Comparison of ENCODE assay signal across 34 cellular contexts in the genomic region with DNA sequence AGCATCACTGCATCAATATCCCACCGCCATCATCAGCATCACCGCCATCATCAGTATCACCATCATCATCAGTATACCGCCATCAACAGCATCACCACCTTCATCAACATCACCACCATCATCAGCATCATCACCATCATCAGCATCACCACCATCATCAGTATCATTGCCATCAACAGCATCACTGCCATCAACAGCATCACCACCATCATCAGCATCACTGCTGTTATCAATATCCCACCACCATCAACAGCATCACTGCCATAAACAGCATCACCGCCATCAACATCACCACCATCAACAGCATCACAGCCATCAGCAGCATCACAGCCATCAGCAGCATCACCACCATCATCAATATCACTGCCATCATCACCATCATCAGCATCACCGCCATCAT.
"Had no signal": no experiment of that assay in that cellular context is flagged by ENCODE, and none has a peak within 500 bp of the region (broad histone marks: within the 10 kb centered on the region; RNA-seq: fewer than 3 reads in every experiment).

No MANE protein-coding gene starts in this region.

- DNase-seq: colonic mucosa; effector CD8-positive, alpha-beta T cell; endodermal cell; foreskin keratinocyte; glutamatergic neuron; hypothalamus; immature natural killer cell; islet precursor cell; kidney glomerular epithelial cell; left colon; naive B cell; stimulated activated CD4-positive, alpha-beta T cell treated with anti-CD3 and anti-CD28 coated beads, Interleukin-12 subunit alpha, Interleukin-12 subunit beta, amount 100 ng/mL, for 4 hours; stimulated activated CD4-positive, alpha-beta T cell treated with anti-CD3 and anti-CD28 coated beads, Interleukin-1b, Interleukin-23, amount 100 ng/mL, for 48 hours; stimulated activated CD4-positive, alpha-beta T cell treated with anti-CD3 and anti-CD28 coated beads, Interleukin-4, amount 100 ng/mL, for 1 hour; stimulated activated CD8-positive, alpha-beta memory T cell treated with anti-CD3 and anti-CD28 coated beads, Interleukin-4, amount 100 ng/mL, for 48 hours; stimulated activated naive CD4-positive, alpha-beta T cell; stimulated activated naive CD8-positive, alpha-beta T cell treated with anti-CD3 and anti-CD28 coated beads, Interleukin-15, amount 100 ng/mL, for 72 hours; transverse colon; upper lobe of right lung had no signal

- H3K4me3 ChIP-seq: colonic mucosa, esophagus muscularis mucosa, gastroesophageal sphincter, lung, mucosa of descending colon, smooth muscle cell, suprapubic skin, transverse colon, upper lobe of right lung, vagina had no signal

- H2AFZ ChIP-seq: parathyroid adenoma had no signal

- H3K4me3 Mint-ChIP-seq: dendritic cell treated with granulocyte-macrophage colony-stimulating factor and Interleukin-4, amounts not matched to agents 40 ng/mL and 50 ng/mL, for 4 days; endodermal cell; immature natural killer cell; memory B cell; mesothelial cell of epicardium; naive B cell; natural killer cell treated with Interleukin-12 subunit alpha and Interleukin-12 subunit beta and Interleukin-15 and Interleukin-18, amount 100 ng/mL, for 72 hours; neural crest cell; stimulated activated naive CD8-positive, alpha-beta T cell treated with anti-CD3 and anti-CD28 coated beads, Interleukin-15, amount 100 ng/mL, for 72 hours had no signal

- H3K4me1 ChIP-seq: colonic mucosa, foreskin keratinocyte, parathyroid adenoma, transverse colon had no signal

- H3K36me3 ChIP-seq: colonic mucosa, transverse colon had no signal

- H3K27me3 Mint-ChIP-seq: dendritic cell treated with granulocyte-macrophage colony-stimulating factor and Interleukin-4, amounts not matched to agents 40 ng/mL and 50 ng/mL, for 4 days; memory B cell; naive B cell; natural killer cell treated with Interleukin-12 subunit alpha and Interleukin-12 subunit beta and Interleukin-15 and Interleukin-18, amount 100 ng/mL, for 72 hours; progenitor cell of endocrine pancreas; stimulated activated naive CD8-positive, alpha-beta T cell treated with anti-CD3 and anti-CD28 coated beads, Interleukin-15, amount 100 ng/mL, for 72 hours had no signal

- H3K36me3 Mint-ChIP-seq: mesothelial cell of epicardium had no signal

- ATAC-seq: foreskin keratinocyte; gastroesophageal sphincter; left colon; mucosa of descending colon; natural killer cell treated with Interleukin-12 subunit alpha and Interleukin-12 subunit beta and Interleukin-15 and Interleukin-18, amount 100 ng/mL, for 72 hours; sciatic nerve; stimulated activated naive CD8-positive, alpha-beta T cell treated with anti-CD3 and anti-CD28 coated beads, Interleukin-15, amount 100 ng/mL, for 72 hours; upper lobe of right lung had no signal

- H3K27me3 ChIP-seq: colonic mucosa, esophagus muscularis mucosa, foreskin keratinocyte, gastroesophageal sphincter, suprapubic skin, transverse colon, upper lobe of right lung, vagina had no signal

- H3K4me1 Mint-ChIP-seq: endodermal cell, immature natural killer cell, mesothelial cell of epicardium had no signal

- H3K9me3 ChIP-seq: colonic mucosa, esophagus muscularis mucosa, gastroesophageal sphincter, mucosa of descending colon, suprapubic skin, transverse colon, upper lobe of right lung, vagina had no signal

- H3K27ac ChIP-seq: colonic mucosa, esophagus muscularis mucosa, foreskin keratinocyte, gastroesophageal sphincter, parathyroid adenoma, suprapubic skin, transverse colon, upper lobe of right lung, vagina had no signal

- H3K9me3 Mint-ChIP-seq: dendritic cell treated with granulocyte-macrophage colony-stimulating factor and Interleukin-4, amounts not matched to agents 40 ng/mL and 50 ng/mL, for 4 days; endodermal cell; immature natural killer cell; memory B cell; mesothelial cell of epicardium; naive B cell; natural killer cell treated with Interleukin-12 subunit alpha and Interleukin-12 subunit beta and Interleukin-15 and Interleukin-18, amount 100 ng/mL, for 72 hours; neural crest cell; stimulated activated naive CD8-positive, alpha-beta T cell treated with anti-CD3 and anti-CD28 coated beads, Interleukin-15, amount 100 ng/mL, for 72 hours had no signal

- H3K4me2 ChIP-seq: smooth muscle cell had no signal

- H3K27ac Mint-ChIP-seq: dendritic cell treated with granulocyte-macrophage colony-stimulating factor and Interleukin-4, amounts not matched to agents 40 ng/mL and 50 ng/mL, for 4 days; endodermal cell; immature natural killer cell; memory B cell; mesothelial cell of epicardium; natural killer cell treated with Interleukin-12 subunit alpha and Interleukin-12 subunit beta and Interleukin-15 and Interleukin-18, amount 100 ng/mL, for 72 hours; progenitor cell of endocrine pancreas; stimulated activated naive CD8-positive, alpha-beta T cell treated with anti-CD3 and anti-CD28 coated beads, Interleukin-15, amount 100 ng/mL, for 72 hours had no signal

- H3K9ac ChIP-seq: parathyroid adenoma had no signal
